8 cellular contexts compared by ENCODE assay signal in the genomic region with DNA sequence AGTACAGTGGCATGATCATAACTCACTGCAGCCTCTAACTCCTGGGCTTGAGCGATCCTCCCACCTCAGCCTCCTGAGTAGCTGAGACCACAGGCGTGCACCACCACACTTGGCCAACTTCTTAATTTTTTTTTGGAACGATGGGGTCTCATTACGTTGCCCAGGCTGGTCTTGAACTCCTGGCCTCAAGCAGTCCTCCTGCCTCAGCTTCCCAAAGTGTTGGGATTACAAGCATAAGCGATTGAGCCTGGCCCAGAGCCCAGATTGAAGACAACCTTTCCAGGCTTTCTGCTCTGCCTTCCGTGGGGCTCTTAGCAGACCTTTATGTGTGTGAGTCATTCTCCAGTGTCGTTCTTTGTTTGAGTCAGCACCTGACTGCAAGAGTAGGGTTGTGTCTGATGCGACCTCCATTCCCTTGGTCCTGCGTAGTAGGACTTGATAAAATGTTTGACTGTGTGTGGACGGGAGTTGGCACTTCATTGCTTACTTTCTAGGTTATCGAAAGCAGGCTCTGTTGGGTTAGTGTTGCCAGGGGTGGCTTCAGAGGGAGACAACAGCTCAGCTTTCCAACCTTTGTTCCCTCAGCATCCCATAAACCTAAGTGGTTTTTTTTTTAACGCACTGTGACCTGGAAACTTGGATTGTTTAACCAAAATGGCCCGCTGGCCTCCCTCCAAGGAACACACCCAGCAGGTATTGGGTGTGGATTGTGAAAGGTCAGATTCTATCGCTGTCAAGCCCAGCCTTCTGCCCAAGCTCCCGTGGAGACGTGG. TPM values are rescaled to one million over a fixed set of nuclear protein-coding genes. Genes with fewer than 3 reads are reported as not detected.
DNase-seq lines count a peak whose midpoint lies in the region; ATAC-seq and TF ChIP-seq lines count a peak whose summit lies in the region.

No MANE protein-coding gene starts in this region.

- peak overlapping the region in 1 of 4 donors; percentile 7 for H3K4me3 ChIP-seq in upper lobe of left lung

- TF ChIP-seq CTCF in upper lobe of left lung (IDR thresholded peaks at IDR 0.05) = no peak
- no peak for TF ChIP-seq CTCF in natural killer cell (IDR thresholded peaks at IDR 0.05)

- H3K4me1 ChIP-seq in upper lobe of left lung = peaks cover 6 to 14% (median 8%) of the 10 kb centered on the region in 4 donors

- H3K27me3 Mint-ChIP-seq in activated T-cell treated with anti-CD3 and anti-CD28 coated beads, Interleukin-2, amount 50 U/mL, for 72 hours (ENCODE audit: low read depth) = no peaks in the 10 kb centered on the region
- H3K27me3 Mint-ChIP-seq in natural killer cell (ENCODE audit: low read depth in 2 of 2) = no peaks in the 10 kb centered on the region

- peak overlapping the region; percentile 40 to 56 (median 42) for H3K27ac ChIP-seq in upper lobe of left lung

- no peak overlapping the region for H3K27ac Mint-ChIP-seq in activated T-cell treated with anti-CD3 and anti-CD28 coated beads, Interleukin-2, amount 50 U/mL, for 72 hours
- no peak overlapping the region for H3K27ac Mint-ChIP-seq in natural killer cell

- no peak overlapping the region for H3K4me3 Mint-ChIP-seq in activated T-cell treated with anti-CD3 and anti-CD28 coated beads, Interleukin-2, amount 50 U/mL, for 72 hours
- H3K4me3 Mint-ChIP-seq in natural killer cell = no peak overlapping the region

- TF ChIP-seq POLR2A in upper lobe of left lung (IDR thresholded peaks at IDR 0.05) = no peak

- no peaks in the 10 kb centered on the region for H3K9me3 Mint-ChIP-seq in activated T-cell treated with anti-CD3 and anti-CD28 coated beads, Interleukin-2, amount 50 U/mL, for 72 hours
- H3K9me3 Mint-ChIP-seq in natural killer cell = no peaks in the 10 kb centered on the region

- peaks cover 0 to 45% (median 6%) of the 10 kb centered on the region in 4 donors for H3K36me3 ChIP-seq in upper lobe of left lung

- WGBS in upper lobe of left lung, 2 donors = 72 to 77% methylated on average over 16 of the region's 16 CpGs

- peak; percentile 57 for DNase-seq in activated CD8-positive, alpha-beta memory T cell treated with anti-CD3 and anti-CD28 coated beads, Interleukin-2, amount 50 U/mL, for 48 hours
- DNase-seq in activated CD8-positive, alpha-beta memory T cell treated with anti-CD3 and anti-CD28 coated beads, Interleukin-2, amount 50 U/mL, for 4 hours = no peak
- DNase-seq in activated T-cell treated with anti-CD3 and anti-CD28 coated beads, Interleukin-2, amount 50 U/mL, for 72 hours = peak; percentile 46 to 55
- DNase-seq in left colon (peak; percentile 94 to 95), upper lobe of left lung (peak in 1 of 2 donors; percentile 58), natural killer cell (no peak), kidney glomerular epithelial cell (lab: John Stamatoyannopoulos, UW) (no peak)

- intact Hi-C loops in left colon (cut with DNase I, micrococcal nuclease) = no loop called here
- intact Hi-C loops in natural killer cell (cut with micrococcal nuclease) = no loop called here

- H3K4me1 Mint-ChIP-seq in activated T-cell treated with anti-CD3 and anti-CD28 coated beads, Interleukin-2, amount 50 U/mL, for 72 hours (ENCODE audit: low read depth) = peaks cover 17% of the 10 kb centered on the region
- no peaks in the 10 kb centered on the region for H3K4me1 Mint-ChIP-seq in natural killer cell

- no peaks in the 10 kb centered on the region for H3K27me3 ChIP-seq in upper lobe of left lung

- H3K36me3 Mint-ChIP-seq in activated T-cell treated with anti-CD3 and anti-CD28 coated beads, Interleukin-2, amount 50 U/mL, for 72 hours (ENCODE audit: insufficient read depth in 2 of 2) = peaks cover 4 to 9% of the 10 kb centered on the region in 2 donors
- no peaks in the 10 kb centered on the region for H3K36me3 Mint-ChIP-seq in natural killer cell

- TF ChIP-seq EP300 in upper lobe of left lung (IDR thresholded peaks at IDR 0.05) = no peak

- ATAC-seq in activated T-cell treated with anti-CD3 and anti-CD28 coated beads, Interleukin-2, amount 50 U/mL, for 72 hours (replicated peaks in 1 of 2) = peak; percentile 100
- ATAC-seq in left colon (peak; percentile 87), upper lobe of left lung (ENCODE audit: low FRiP score in 2 of 2) (peak; percentile 23 to 34), natural killer cell (no peak), HG03025 (IDR thresholded peaks at IDR 0.05; ENCODE audit: low FRiP score, unreplicated experiment) (no peak)

- H3K9me3 ChIP-seq in upper lobe of left lung = no peaks in the 10 kb centered on the region

RNA-seq across cellular contexts. Expression of gene EEF2K, which starts 26.4 kb away (rescaled TPM):
- total RNA-seq in activated T-cell treated with anti-CD3 and anti-CD28 coated beads, Interleukin-2, amount 50 U/mL, for 72 hours = 10 to 100 TPM; 19.4 to 23.9 TPM
- total RNA-seq in left colon = 10 to 100 TPM; 26.4 to 35.2 TPM
- total RNA-seq in upper lobe of left lung = 10 to 100 TPM; 16.9 to 48.2 (median 29.2) TPM
- total RNA-seq in natural killer cell = 10 to 100 TPM; 12.6 to 33.5 (median 22.9) TPM

Comparison
In these comparisons a context has a peak if more than half of its experiments do, and no peak if none do; other contexts are left out.
1. DNase-seq: peak in activated CD8-positive, alpha-beta memory T cell treated with anti-CD3 and anti-CD28 coated beads, Interleukin-2, amount 50 U/mL, for 48 hours (single experiment), activated T-cell treated with anti-CD3 and anti-CD28 coated beads, Interleukin-2, amount 50 U/mL, for 72 hours (2 of 2) and left colon (2 of 2); none in activated CD8-positive, alpha-beta memory T cell treated with anti-CD3 and anti-CD28 coated beads, Interleukin-2, amount 50 U/mL, for 4 hours (single experiment), natural killer cell (single experiment) and kidney glomerular epithelial cell (single experiment).
2. ATAC-seq: peak in activated T-cell treated with anti-CD3 and anti-CD28 coated beads, Interleukin-2, amount 50 U/mL, for 72 hours (2 of 2), left colon (single experiment) and upper lobe of left lung (2 of 2); none in natural killer cell (0 of 3) and HG03025 (single experiment).